1 cellular context compared by ENCODE assay signal in genomic region chr17:30345527-30346075, GRCh38.
A peak's percentile ranks its signal among the peaks of the same experiment; 100 is the strongest.
TF ChIP-seq lines count a peak whose summit lies in the region.

No MANE protein-coding gene starts in this region.

TF ChIP-seq in HepG2, 621 proteins besides CTCF, POLR2A, EP300 and RAD21 (continues in another document):
- 0 out of 2 replicates have a peak, but pooled peaks have one; percentile 9 for TF ChIP-seq ARID3A (IDR thresholded peaks at IDR 0.05; ENCODE audit: low read depth, low read length)
- no peak for TF ChIP-seq REXO4 (CRISPR knock-in tag; IDR thresholded peaks at IDR 0.05; ENCODE audit: borderline replicate concordance)
- TF ChIP-seq KMT2A (CRISPR knock-in tag; IDR thresholded peaks at IDR 0.05), result no peak
- peak; percentile 56; the same call in 1 of the 2 replicates for TF ChIP-seq ZMYM3 (CRISPR knock-in tag; IDR thresholded peaks at IDR 0.05)
- TF ChIP-seq CEBPG (CRISPR knock-in tag; IDR thresholded peaks at IDR 0.05), result no peak
- TF ChIP-seq, protein P1, sequence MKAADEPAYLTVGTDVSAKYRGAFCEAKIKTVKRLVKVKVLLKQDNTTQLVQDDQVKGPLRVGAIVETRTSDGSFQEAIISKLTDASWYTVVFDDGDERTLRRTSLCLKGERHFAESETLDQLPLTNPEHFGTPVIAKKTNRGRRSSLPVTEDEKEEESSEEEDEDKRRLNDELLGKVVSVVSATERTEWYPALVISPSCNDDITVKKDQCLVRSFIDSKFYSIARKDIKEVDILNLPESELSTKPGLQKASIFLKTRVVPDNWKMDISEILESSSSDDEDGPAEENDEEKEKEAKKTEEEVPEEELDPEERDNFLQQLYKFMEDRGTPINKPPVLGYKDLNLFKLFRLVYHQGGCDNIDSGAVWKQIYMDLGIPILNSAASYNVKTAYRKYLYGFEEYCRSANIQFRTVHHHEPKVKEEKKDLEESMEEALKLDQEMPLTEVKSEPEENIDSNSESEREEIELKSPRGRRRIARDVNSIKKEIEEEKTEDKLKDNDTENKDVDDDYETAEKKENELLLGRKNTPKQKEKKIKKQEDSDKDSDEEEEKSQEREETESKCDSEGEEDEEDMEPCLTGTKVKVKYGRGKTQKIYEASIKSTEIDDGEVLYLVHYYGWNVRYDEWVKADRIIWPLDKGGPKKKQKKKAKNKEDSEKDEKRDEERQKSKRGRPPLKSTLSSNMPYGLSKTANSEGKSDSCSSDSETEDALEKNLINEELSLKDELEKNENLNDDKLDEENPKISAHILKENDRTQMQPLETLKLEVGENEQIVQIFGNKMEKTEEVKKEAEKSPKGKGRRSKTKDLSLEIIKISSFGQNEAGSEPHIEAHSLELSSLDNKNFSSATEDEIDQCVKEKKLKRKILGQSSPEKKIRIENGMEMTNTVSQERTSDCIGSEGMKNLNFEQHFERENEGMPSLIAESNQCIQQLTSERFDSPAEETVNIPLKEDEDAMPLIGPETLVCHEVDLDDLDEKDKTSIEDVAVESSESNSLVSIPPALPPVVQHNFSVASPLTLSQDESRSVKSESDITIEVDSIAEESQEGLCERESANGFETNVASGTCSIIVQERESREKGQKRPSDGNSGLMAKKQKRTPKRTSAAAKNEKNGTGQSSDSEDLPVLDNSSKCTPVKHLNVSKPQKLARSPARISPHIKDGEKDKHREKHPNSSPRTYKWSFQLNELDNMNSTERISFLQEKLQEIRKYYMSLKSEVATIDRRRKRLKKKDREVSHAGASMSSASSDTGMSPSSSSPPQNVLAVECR (CRISPR knock-in tag; IDR thresholded peaks at IDR 0.05; ENCODE audit: borderline replicate concordance), result 0 out of 2 replicates have a peak, but pooled peaks have one; percentile 6
- TF ChIP-seq ZNF644 (CRISPR knock-in tag; IDR thresholded peaks at IDR 0.05; ENCODE audit: low read depth), result 0 out of 2 replicates have a peak, but pooled peaks have one; percentile 34
- TF ChIP-seq ZBTB3 (CRISPR knock-in tag; IDR thresholded peaks at IDR 0.05; ENCODE audit: borderline replicate concordance, low read depth), result no peak
- TF ChIP-seq PITX1 (CRISPR knock-in tag; IDR thresholded peaks at IDR 0.05), result no peak
- no peak for TF ChIP-seq KAT7 (CRISPR knock-in tag; IDR thresholded peaks at IDR 0.05; ENCODE audit: borderline replicate concordance)
- TF ChIP-seq ATAD3A (CRISPR knock-in tag; IDR thresholded peaks at IDR 0.05), result no peak
- no peak for TF ChIP-seq ATF5 (CRISPR knock-in tag; IDR thresholded peaks at IDR 0.05; ENCODE audit: low read depth)
- TF ChIP-seq TBX2 (CRISPR knock-in tag; IDR thresholded peaks at IDR 0.05; ENCODE audit: borderline replicate concordance), result no peak
- no peak for TF ChIP-seq HMGXB4 (CRISPR knock-in tag; IDR thresholded peaks at IDR 0.05; ENCODE audit: borderline replicate concordance in 1 of 2, low read depth in 1 of 2)
- TF ChIP-seq ZNF563 (CRISPR knock-in tag; IDR thresholded peaks at IDR 0.05), result no peak
- TF ChIP-seq ZNF33A (CRISPR knock-in tag; IDR thresholded peaks at IDR 0.05; ENCODE audit: borderline replicate concordance), result no peak
- no peak for TF ChIP-seq ZNF557 (CRISPR knock-in tag; IDR thresholded peaks at IDR 0.05)
- peak; percentile 25; the same call in 1 of the 2 replicates for TF ChIP-seq GATAD2A (CRISPR knock-in tag; IDR thresholded peaks at IDR 0.05)
- TF ChIP-seq ZNF709 (CRISPR knock-in tag; IDR thresholded peaks at IDR 0.05), result no peak; the same call in 1 of the 2 replicates
- TF ChIP-seq ZFY (CRISPR knock-in tag; IDR thresholded peaks at IDR 0.05), result 0 out of 2 replicates have a peak, but pooled peaks have one; percentile 28
- peak; percentile 44 for TF ChIP-seq XRCC5 (optimal IDR thresholded peaks at IDR 0.05; ENCODE audit: low read length)
- TF ChIP-seq HOXA3 (CRISPR knock-in tag; IDR thresholded peaks at IDR 0.05), result peak; percentile 46; the same call in 1 of the 2 replicates
- 0 out of 2 replicates have a peak, but pooled peaks have one; percentile 49 for TF ChIP-seq ZFP36L1 (CRISPR knock-in tag; IDR thresholded peaks at IDR 0.05)
- TF ChIP-seq, protein P2, sequence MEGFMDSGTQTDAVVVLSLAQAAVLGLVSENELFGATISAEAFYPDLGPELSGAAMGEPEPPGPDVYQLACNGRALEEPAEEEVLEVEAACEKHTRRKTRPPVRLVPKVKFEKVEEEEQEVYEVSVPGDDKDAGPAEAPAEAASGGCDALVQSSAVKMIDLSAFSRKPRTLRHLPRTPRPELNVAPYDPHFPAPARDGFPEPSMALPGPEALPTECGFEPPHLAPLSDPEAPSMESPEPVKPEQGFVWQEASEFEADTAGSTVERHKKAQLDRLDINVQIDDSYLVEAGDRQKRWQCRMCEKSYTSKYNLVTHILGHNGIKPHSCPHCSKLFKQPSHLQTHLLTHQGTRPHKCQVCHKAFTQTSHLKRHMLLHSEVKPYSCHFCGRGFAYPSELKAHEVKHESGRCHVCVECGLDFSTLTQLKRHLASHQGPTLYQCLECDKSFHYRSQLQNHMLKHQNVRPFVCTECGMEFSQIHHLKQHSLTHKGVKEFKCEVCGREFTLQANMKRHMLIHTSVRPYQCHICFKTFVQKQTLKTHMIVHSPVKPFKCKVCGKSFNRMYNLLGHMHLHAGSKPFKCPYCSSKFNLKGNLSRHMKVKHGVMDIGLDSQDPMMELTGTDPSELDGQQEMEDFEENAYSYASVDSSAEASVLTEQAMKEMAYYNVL (CRISPR knock-in tag; IDR thresholded peaks at IDR 0.05; ENCODE audit: borderline replicate concordance), result no peak
- TF ChIP-seq RXRA (CRISPR knock-in tag; IDR thresholded peaks at IDR 0.05), result no peak
- TF ChIP-seq HNRNPK (IDR thresholded peaks at IDR 0.05; ENCODE audit: low read depth, low read length, poor library complexity, severe bottlenecking), result no peak
- no peak for TF ChIP-seq SNAPC2 (CRISPR knock-in tag; IDR thresholded peaks at IDR 0.05)
- TF ChIP-seq ZNF441 (CRISPR knock-in tag; IDR thresholded peaks at IDR 0.05; ENCODE audit: borderline replicate concordance), result no peak
- TF ChIP-seq POLR2G (IDR thresholded peaks at IDR 0.05; ENCODE audit: low read depth, low read length), result peak; percentile 81
- TF ChIP-seq, protein P3, sequence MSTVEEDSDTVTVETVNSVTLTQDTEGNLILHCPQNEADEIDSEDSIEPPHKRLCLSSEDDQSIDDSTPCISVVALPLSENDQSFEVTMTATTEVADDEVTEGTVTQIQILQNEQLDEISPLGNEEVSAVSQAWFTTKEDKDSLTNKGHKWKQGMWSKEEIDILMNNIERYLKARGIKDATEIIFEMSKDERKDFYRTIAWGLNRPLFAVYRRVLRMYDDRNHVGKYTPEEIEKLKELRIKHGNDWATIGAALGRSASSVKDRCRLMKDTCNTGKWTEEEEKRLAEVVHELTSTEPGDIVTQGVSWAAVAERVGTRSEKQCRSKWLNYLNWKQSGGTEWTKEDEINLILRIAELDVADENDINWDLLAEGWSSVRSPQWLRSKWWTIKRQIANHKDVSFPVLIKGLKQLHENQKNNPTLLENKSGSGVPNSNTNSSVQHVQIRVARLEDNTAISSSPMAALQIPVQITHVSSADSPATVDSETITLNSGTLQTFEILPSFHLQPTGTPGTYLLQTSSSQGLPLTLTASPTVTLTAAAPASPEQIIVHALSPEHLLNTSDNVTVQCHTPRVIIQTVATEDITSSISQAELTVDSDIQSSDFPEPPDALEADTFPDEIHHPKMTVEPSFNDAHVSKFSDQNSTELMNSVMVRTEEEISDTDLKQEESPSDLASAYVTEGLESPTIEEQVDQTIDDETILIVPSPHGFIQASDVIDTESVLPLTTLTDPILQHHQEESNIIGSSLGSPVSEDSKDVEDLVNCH (CRISPR knock-in tag; IDR thresholded peaks at IDR 0.05), result no peak
- TF ChIP-seq, protein P4, sequence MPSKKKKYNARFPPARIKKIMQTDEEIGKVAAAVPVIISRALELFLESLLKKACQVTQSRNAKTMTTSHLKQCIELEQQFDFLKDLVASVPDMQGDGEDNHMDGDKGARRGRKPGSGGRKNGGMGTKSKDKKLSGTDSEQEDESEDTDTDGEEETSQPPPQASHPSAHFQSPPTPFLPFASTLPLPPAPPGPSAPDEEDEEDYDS (CRISPR knock-in tag; IDR thresholded peaks at IDR 0.05), result peak; percentile 98
- TF ChIP-seq ZNF530 (CRISPR knock-in tag; IDR thresholded peaks at IDR 0.05; ENCODE audit: low read depth), result no peak
- TF ChIP-seq ZFP90 (CRISPR knock-in tag; IDR thresholded peaks at IDR 0.05; ENCODE audit: borderline replicate concordance), result no peak
- no peak for TF ChIP-seq NR2F6 (IDR thresholded peaks at IDR 0.05)
- peak; percentile 36; the same call in 1 of the 2 replicates for TF ChIP-seq NR2F6 (CRISPR knock-in tag; IDR thresholded peaks at IDR 0.05)
- TF ChIP-seq SAP130 (CRISPR knock-in tag; IDR thresholded peaks at IDR 0.05; ENCODE audit: low read depth), result peak; percentile 54
- TF ChIP-seq MIXL1 (CRISPR knock-in tag; IDR thresholded peaks at IDR 0.05), result no peak
- peak; percentile 89 for TF ChIP-seq POLR2AphosphoS5 (IDR thresholded peaks at IDR 0.05; ENCODE audit: low read depth, low read length)
- no peak for TF ChIP-seq ZNF576 (CRISPR knock-in tag; IDR thresholded peaks at IDR 0.05)
- no peak for TF ChIP-seq PRDM10 (CRISPR knock-in tag; IDR thresholded peaks at IDR 0.05; ENCODE audit: low read depth)
- TF ChIP-seq POGZ (CRISPR knock-in tag; IDR thresholded peaks at IDR 0.05), result peak; percentile 29; the same call in 1 of the 2 replicates
- TF ChIP-seq ZNF569 (CRISPR knock-in tag; IDR thresholded peaks at IDR 0.05; ENCODE audit: borderline replicate concordance), result no peak
- TF ChIP-seq GATAD1 (CRISPR knock-in tag; IDR thresholded peaks at IDR 0.05), result 0 out of 2 replicates have a peak, but pooled peaks have one; percentile 41
- peak; percentile 30; the same call in 1 of the 2 replicates for TF ChIP-seq KDM2A (CRISPR knock-in tag; IDR thresholded peaks at IDR 0.05; ENCODE audit: borderline replicate concordance, low read depth)
- TF ChIP-seq ZNF780A (CRISPR knock-in tag; IDR thresholded peaks at IDR 0.05), result no peak
